ENCODE assay signal across 20 cellular contexts in the genomic region with DNA sequence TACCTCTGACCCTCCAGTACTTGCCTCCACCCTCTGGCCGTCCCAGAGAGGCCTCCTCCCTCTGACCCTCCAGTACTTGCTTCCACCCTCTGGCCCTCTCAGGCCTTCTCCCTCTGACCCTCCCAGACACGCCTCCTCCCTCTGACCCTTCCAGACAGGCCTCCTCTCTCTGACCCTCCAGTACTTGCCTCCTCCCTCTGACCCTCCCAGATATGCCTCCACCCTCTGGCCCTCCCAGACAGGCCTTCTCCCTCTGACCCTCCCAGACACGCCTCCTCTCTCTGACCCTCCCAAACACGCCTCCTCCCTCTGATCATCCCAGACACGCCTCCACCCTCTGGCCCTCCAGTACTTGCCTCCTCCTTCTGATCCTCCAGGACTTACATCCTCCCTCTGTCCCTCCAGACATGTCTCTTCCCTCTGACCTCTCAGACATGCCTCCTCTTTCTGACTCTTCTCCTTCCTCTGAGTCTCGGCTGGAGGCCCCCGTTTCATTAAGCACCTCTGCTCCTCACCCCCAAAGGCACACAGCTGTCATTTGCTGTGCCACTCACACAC.
"Had no signal": no experiment of that assay in that cellular context is flagged by ENCODE, and none has a peak within 500 bp of the region (broad histone marks: within the 10 kb centered on the region; RNA-seq: fewer than 3 reads in every experiment).

No MANE protein-coding gene starts in this region.

- DNase-seq: MG63, NCI-H1092 treated with DMSO at 0.1 percent for 48 hours, NCI-H1436, NCI-H187, NCI-H2029, NCI-H2081 treated with DMSO at 0.1 percent for 48 hours, NCI-H2171, NCI-H226, NCI-H446, NCI-H510A, NCI-H524 treated with DMSO at 0.1 percent for 48 hours, NCI-H69, NCI-H774, SHP77, SK-N-SH, SW 1271, T-cell had no signal

- H3K4me2 ChIP-seq: SK-N-SH had no signal

- H3K4me3 ChIP-seq: MG63 had no signal

- H3K27ac Mint-ChIP-seq: T-cell had no signal

- ATAC-seq: T-cell had no signal

- H3K36me3 Mint-ChIP-seq: T-cell had no signal

- FAIRE-seq: HTR-8/SVneo had no signal

- H3K4me3 Mint-ChIP-seq: T-cell had no signal

- H3K4me1 Mint-ChIP-seq: T-cell had no signal

- H3K36me3 ChIP-seq: MG63 had no signal

- H3K27ac ChIP-seq: HL-60, RWPE1 had no signal

- H3K9ac ChIP-seq: SK-N-SH had no signal

- H3K9me3 ChIP-seq: MG63, SK-N-SH had no signal
